Comparison of ENCODE assay signal across 1 cellular context in genomic region chr20:3045816-3046676, GRCh38.
TF ChIP-seq lines count a peak whose summit lies in the region.

TSS of gene MRPS26 (plus strand) at chr20:3046052. CDS start at chr20:3046069, 17 bp downstream.

TF ChIP-seq in HepG2, 621 proteins besides CTCF, POLR2A, EP300 and RAD21 (continued from another document and continues in another):
- TF ChIP-seq JARID2 (CRISPR knock-in tag; IDR thresholded peaks at IDR 0.05; ENCODE audit: insufficient replicate concordance) (peak; percentile 66), FOXK1 (CRISPR knock-in tag; IDR thresholded peaks at IDR 0.05; ENCODE audit: borderline replicate concordance, low read depth) (no peak), ZBTB7A (CRISPR knock-in tag; IDR thresholded peaks at IDR 0.05) (peak; percentile 94; the same call in 1 of the 2 replicates), SSRP1 (CRISPR knock-in tag; IDR thresholded peaks at IDR 0.05) (0 out of 2 replicates have a peak, but pooled peaks have one; percentile 1), LRRFIP1 (CRISPR knock-in tag; conservative IDR thresholded peaks at IDR 0.05) (peak; percentile 59; the same call in 1 of the 2 replicates), ZFP62 (CRISPR knock-in tag; IDR thresholded peaks at IDR 0.05) (peak; percentile 90; the same call in 1 of the 2 replicates), SRY (CRISPR knock-in tag; IDR thresholded peaks at IDR 0.05) (peak; percentile 83), ZNF292 (CRISPR knock-in tag; IDR thresholded peaks at IDR 0.05; ENCODE audit: borderline replicate concordance, low read depth) (no peak), ZFP41 (CRISPR knock-in tag; IDR thresholded peaks at IDR 0.05; ENCODE audit: borderline replicate concordance) (no peak), E2F1 (CRISPR knock-in tag; IDR thresholded peaks at IDR 0.05) (peak; percentile 91), EED (CRISPR knock-in tag; IDR thresholded peaks at IDR 0.05) (peak; percentile 96), ZKSCAN8 (CRISPR knock-in tag; IDR thresholded peaks at IDR 0.05; ENCODE audit: borderline replicate concordance) (0 out of 2 replicates have a peak, but pooled peaks have one; percentile 59), HES4 (CRISPR knock-in tag; IDR thresholded peaks at IDR 0.05; ENCODE audit: borderline replicate concordance) (peak; percentile 98), NKX3-1 (CRISPR knock-in tag; IDR thresholded peaks at IDR 0.05) (peak; percentile 95; the same call in 1 of the 2 replicates), FOXO4 (CRISPR knock-in tag; conservative IDR thresholded peaks at IDR 0.05) (no peak), POGK (CRISPR knock-in tag; conservative IDR thresholded peaks at IDR 0.05) (peak; percentile 93), HOXA9 (CRISPR knock-in tag; IDR thresholded peaks at IDR 0.05; ENCODE audit: borderline replicate concordance) (peak; percentile 97), U2AF2 (IDR thresholded peaks at IDR 0.05; ENCODE audit: low read depth, low read length) (peak; percentile 59; the same call in 1 of the 2 replicates), ZNF510 (CRISPR knock-in tag; IDR thresholded peaks at IDR 0.05; ENCODE audit: low read depth) (no peak; the same call in 1 of the 2 replicates), HBP1 (CRISPR knock-in tag; IDR thresholded peaks at IDR 0.05; ENCODE audit: low read depth) (peak; percentile 88), ZGPAT (CRISPR knock-in tag; IDR thresholded peaks at IDR 0.05) (peak; percentile 94), ZBTB14 (CRISPR knock-in tag; IDR thresholded peaks at IDR 0.05) (peak; percentile 89), EZH2 (conservative IDR thresholded peaks at IDR 0.05; ENCODE audit: low read depth, low read length) (no peak), PCBP1 (IDR thresholded peaks at IDR 0.05; ENCODE audit: borderline replicate concordance, low read depth, low read length) (peak; percentile 93), MEIS1 (CRISPR knock-in tag; IDR thresholded peaks at IDR 0.05; ENCODE audit: borderline replicate concordance) (no peak), BRCA1 (CRISPR knock-in tag; IDR thresholded peaks at IDR 0.05) (no peak), ZNF781 (CRISPR knock-in tag; IDR thresholded peaks at IDR 0.05; ENCODE audit: borderline replicate concordance, not compliant biosample characterization) (peak; percentile 20), ZKSCAN5 (CRISPR knock-in tag; IDR thresholded peaks at IDR 0.05) (peak; percentile 51; the same call in 1 of the 2 replicates), ZNF24 (IDR thresholded peaks at IDR 0.05) (no peak), FIP1L1 (IDR thresholded peaks at IDR 0.05; ENCODE audit: borderline replicate concordance, insufficient read depth, low read depth, low read length) (peak; percentile 98; the same call in 1 of the 2 replicates), ZNF7 (CRISPR knock-in tag; IDR thresholded peaks at IDR 0.05) (0 out of 2 replicates have a peak, but pooled peaks have one; percentile 13), POLR2AphosphoS2 (IDR thresholded peaks at IDR 0.05; ENCODE audit: low read depth, low read length) (no peak), CBFB (CRISPR knock-in tag; IDR thresholded peaks at IDR 0.05) (peak; percentile 56; the same call in 1 of the 2 replicates), ZEB1 (IDR thresholded peaks at IDR 0.05; ENCODE audit: insufficient replicate concordance, low read depth) (no peak), TFE3 (CRISPR knock-in tag; IDR thresholded peaks at IDR 0.05) (peak; percentile 54; the same call in 1 of the 2 replicates), DRAP1 (CRISPR knock-in tag; IDR thresholded peaks at IDR 0.05) (peak; percentile 58), NFIC (IDR thresholded peaks at IDR 0.05; ENCODE audit: low read length) (no peak), ZNF564 (CRISPR knock-in tag; IDR thresholded peaks at IDR 0.05) (peak; percentile 90), ZNF691 (CRISPR knock-in tag; IDR thresholded peaks at IDR 0.05; ENCODE audit: borderline replicate concordance, low read depth) (peak; percentile 90), ZNF382 (CRISPR knock-in tag; IDR thresholded peaks at IDR 0.05; ENCODE audit: borderline replicate concordance) (no peak), RFX3 (CRISPR knock-in tag; IDR thresholded peaks at IDR 0.05) (0 out of 2 replicates have a peak, but pooled peaks have one; percentile 3), MEF2D (CRISPR knock-in tag; IDR thresholded peaks at IDR 0.05) (peak; percentile 12; the same call in 1 of the 2 replicates), NCOA5 (CRISPR knock-in tag; IDR thresholded peaks at IDR 0.05) (no peak), SIN3B (IDR thresholded peaks at IDR 0.05; ENCODE audit: low read length) (no peak), HOMEZ (CRISPR knock-in tag; IDR thresholded peaks at IDR 0.05; ENCODE audit: low read depth) (peak; percentile 52; the same call in 1 of the 2 replicates), GABPA (IDR thresholded peaks at IDR 0.05; ENCODE audit: low read depth, low read length) (peak; percentile 86), GABPA (CRISPR knock-in tag; IDR thresholded peaks at IDR 0.05; ENCODE audit: low read depth) (peak; percentile 88), SRF (IDR thresholded peaks at IDR 0.05; ENCODE audit: low read depth, low read length) (0 out of 2 replicates have a peak, but pooled peaks have one; percentile 22), RBM39 (IDR thresholded peaks at IDR 0.05; ENCODE audit: low read depth, low read length, poor library complexity, severe bottlenecking) (peak; percentile 95), ZNF766 (CRISPR knock-in tag; IDR thresholded peaks at IDR 0.05; ENCODE audit: borderline replicate concordance) (peak; percentile 91)
